Comparison of ENCODE assay signal across 15 cellular contexts in the genomic region with DNA sequence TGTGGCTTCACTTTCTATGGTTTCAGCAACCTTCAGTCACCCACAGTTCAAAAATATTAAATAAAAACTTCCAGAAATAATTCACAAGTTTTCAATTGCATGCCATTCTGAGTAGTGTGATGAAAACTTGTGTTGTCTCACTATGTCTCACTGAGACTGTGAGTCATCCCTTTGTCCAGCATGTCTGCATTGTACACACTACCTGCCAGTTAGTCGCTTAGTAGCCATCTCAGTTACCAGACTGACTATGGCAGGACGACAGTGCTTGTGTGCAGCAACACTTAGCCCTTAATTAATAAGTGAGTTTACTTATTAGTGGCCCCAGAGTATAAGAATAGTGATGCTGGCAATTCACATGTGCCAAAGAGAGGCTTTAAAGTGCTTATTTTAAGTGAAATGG. TPM values are rescaled to one million over a fixed set of nuclear protein-coding genes. Genes with fewer than 3 reads are reported as not detected.
DNase-seq lines count a peak whose midpoint lies in the region; ATAC-seq and TF ChIP-seq lines count a peak whose summit lies in the region.
"Had no signal": no experiment of that assay in that cellular context is flagged by ENCODE, and none has a peak within 500 bp of the region (broad histone marks: within the 10 kb centered on the region; RNA-seq: fewer than 3 reads in every experiment).

No MANE protein-coding gene starts in this region.

- CTCF ChIA-PET in MCF 10A (lab: Yijun Ruan, JAX): interaction anchor here (0.6 to 1.6 kb wide), 4 partner anchors 37 to 157 kb away, joined by 3 to 4 read pairs (median 4); no protein-coding TSS in a partner anchor

- intact Hi-C loops in MCF 10A (cut with micrococcal nuclease) (loop anchor here (1.0 kb wide), 1 partner anchor 22 kb away; no protein-coding TSS in a partner anchor), breast epithelium (cut with DNase I; ENCODE audit: low total_unique reads) (no loop called here)

- no peak overlapping the region for H3K4me2 ChIP-seq in hepatocyte

- H3K27me3 Mint-ChIP-seq in MCF 10A (ENCODE audit: insufficient read depth, unreplicated experiment): no peaks in the 10 kb centered on the region

- peaks cover 6% of the 10 kb centered on the region for H3K36me3 ChIP-seq in breast epithelium
- H3K36me3 ChIP-seq in hepatocyte (replicated peaks; ENCODE audit: insufficient read depth, low read depth): peaks cover 3% of the 10 kb centered on the region
- H3K36me3 ChIP-seq: BE2C had no signal

- no peak overlapping the region for H3K4me3 Mint-ChIP-seq in MCF 10A (ENCODE audit: unreplicated experiment)
- H3K4me3 Mint-ChIP-seq: T-helper 1 cell treated with Interleukin-12 subunit alpha and Interleukin-12 subunit beta and Interleukin-4 antibody, amounts not matched to agents 30 μg/mL and 1 μg/mL, for 36 hours had no signal

- H3K79me2 ChIP-seq in hepatocyte: peaks cover 46% of the 10 kb centered on the region

- H3K27ac Mint-ChIP-seq in MCF 10A (ENCODE audit: low read depth, unreplicated experiment): no peak overlapping the region
- H3K27ac Mint-ChIP-seq: T-helper 1 cell treated with Interleukin-12 subunit alpha and Interleukin-12 subunit beta and Interleukin-4 antibody, amounts not matched to agents 30 μg/mL and 1 μg/mL, for 36 hours had no signal

- no peak overlapping the region for H3K27ac ChIP-seq in breast epithelium
- H3K27ac ChIP-seq in foreskin keratinocyte: peak overlapping the region; percentile 74
- H3K27ac ChIP-seq in hepatocyte: no peak overlapping the region
- H3K27ac ChIP-seq: coronary artery, tibial nerve had no signal

- WGBS in hepatocyte (ENCODE audit: low lambda C conversion rate, missing lambda C conversion rate): 79% methylated on average over 2 of the region's 2 CpGs

- peaks cover 10% of the 10 kb centered on the region for H3K4me1 Mint-ChIP-seq in MCF 10A (ENCODE audit: insufficient read depth, unreplicated experiment)

- TF ChIP-seq CTCF in MCF 10A (IDR thresholded peaks at IDR 0.05; ENCODE audit: unreplicated experiment): no peak
- TF ChIP-seq CTCF in breast epithelium (IDR thresholded peaks at IDR 0.05): no peak
- no peak for TF ChIP-seq CTCF in foreskin keratinocyte (conservative IDR thresholded peaks at IDR 0.05)
- TF ChIP-seq CTCF in hepatocyte (IDR thresholded peaks at IDR 0.05; ENCODE audit: poor library complexity): no peak

- no TSS peak for BruUV-seq in MCF 10A (replicated peaks; lab: Mats Ljungman, UMichigan)

- POLR2A ChIA-PET in MCF 10A (lab: Yijun Ruan, JAX): interaction anchor here (0.6 to 4.8 kb wide), 6 partner anchors 9 to 280 kb away, joined by 3 to 31 read pairs (median 3); a partner anchor contains a TSS

- no peak overlapping the region for H3K4me3 ChIP-seq in breast epithelium
- H3K4me3 ChIP-seq in hepatocyte: no peak overlapping the region
- H3K4me3 ChIP-seq: coronary artery, tibial nerve had no signal

- H3K9me3 ChIP-seq in breast epithelium (no peaks in the 10 kb centered on the region), hepatocyte (ENCODE audit: low read depth) (no peaks in the 10 kb centered on the region)
- H3K9me3 ChIP-seq: BE2C had no signal

- peaks cover 6% of the 10 kb centered on the region for H4K20me1 ChIP-seq in hepatocyte (ENCODE audit: insufficient read depth, poor library complexity, severe bottlenecking)

- no peak overlapping the region for H2AFZ ChIP-seq in hepatocyte

- H3K4me1 ChIP-seq in breast epithelium (no peaks in the 10 kb centered on the region), foreskin keratinocyte (peaks cover 9% of the 10 kb centered on the region), hepatocyte (ENCODE audit: insufficient read depth) (no peaks in the 10 kb centered on the region)
- H3K4me1 ChIP-seq: BE2C, tibial nerve had no signal

- peak; percentile 87 for DNase-seq in MCF 10A (ENCODE audit: unreplicated experiment)
- no peak for DNase-seq in breast epithelium (ENCODE audit: low spot score in 2 of 2)
- peak; percentile 28 for DNase-seq in SW480 (ENCODE audit: low spot score)
- peak; percentile 81 to 91 for DNase-seq in foreskin keratinocyte
- DNase-seq in CD1c-positive myeloid dendritic cell (ENCODE audit: extremely low spot score): no peak
- DNase-seq in hepatocyte (ENCODE audit: low spot score): no peak
- DNase-seq: activated CD8-positive, alpha-beta memory T cell treated with anti-CD3 and anti-CD28 coated beads, Interleukin-2, amount 50 U/mL, for 4 hours; BE2C; Karpas-422; NCI-H446 treated with DMSO at 0.1 percent for 48 hours had no signal

- peaks cover 38% of the 10 kb centered on the region for H3K36me3 Mint-ChIP-seq in MCF 10A (ENCODE audit: insufficient read depth, unreplicated experiment)

- no peaks in the 10 kb centered on the region for H3K9me2 ChIP-seq in hepatocyte (replicated peaks; ENCODE audit: insufficient read depth)

- peak; percentile 100 for ATAC-seq in foreskin keratinocyte
- no peak for ATAC-seq in HG02981 (IDR thresholded peaks at IDR 0.05; ENCODE audit: unreplicated experiment)
- ATAC-seq in HG02678 (IDR thresholded peaks at IDR 0.05; ENCODE audit: unreplicated experiment): no peak

- H3K27me3 ChIP-seq in breast epithelium: no peaks in the 10 kb centered on the region
- no peaks in the 10 kb centered on the region for H3K27me3 ChIP-seq in foreskin keratinocyte
- no peaks in the 10 kb centered on the region for H3K27me3 ChIP-seq in hepatocyte
- H3K27me3 ChIP-seq: BE2C, tibial nerve had no signal

- no peaks in the 10 kb centered on the region for H3K9me3 Mint-ChIP-seq in MCF 10A (ENCODE audit: unreplicated experiment)
- H3K9me3 Mint-ChIP-seq: T-helper 1 cell treated with Interleukin-12 subunit alpha and Interleukin-12 subunit beta and Interleukin-4 antibody, amounts not matched to agents 30 μg/mL and 1 μg/mL, for 36 hours had no signal

- no peak for TF ChIP-seq POLR2A in breast epithelium (IDR thresholded peaks at IDR 0.05)

RNA-seq across cellular contexts. Expression of a gene that starts 22.5 kb away (rescaled TPM):
- 20.6 and 20.9 TPM in 2 replicates for total RNA-seq in MCF 10A (2022)
- total RNA-seq in breast epithelium: 10 to 100 TPM; 23.5 to 62.1 (median 41.6) TPM
- total RNA-seq in foreskin keratinocyte: 13.9 and 14.6 TPM in 2 replicates
- polyA plus RNA-seq in foreskin keratinocyte: 2.0 and 2.1 TPM in 2 replicates
- total RNA-seq in hepatocyte: 30.1 and 32.4 TPM in 2 replicates
- polyA plus RNA-seq in hepatocyte: 14.9 and 18.8 TPM in 2 replicates

RNA-seq across cellular contexts. Expression of a gene that starts 27.7 kb away (rescaled TPM):
- not detected in 2 replicates for total RNA-seq in MCF 10A (2022)
- total RNA-seq in breast epithelium: under 1 TPM; under 0.01 to 0.73 (median 0.33) TPM
- total RNA-seq in foreskin keratinocyte: 0.11 TPM in 1 of 2 replicates, not detected in the other
- 0.03 TPM in 1 of 2 replicates, not detected in the other for polyA plus RNA-seq in foreskin keratinocyte
- total RNA-seq in hepatocyte: not detected in 2 replicates
- polyA plus RNA-seq in hepatocyte: not detected in 2 replicates

Comparison
In these comparisons a context has a peak if more than half of its experiments do, and no peak if none do; other contexts are left out.
1. DNase-seq: peak in MCF 10A (single experiment), SW480 (single experiment) and foreskin keratinocyte (2 of 2); none in breast epithelium (0 of 2), CD1c-positive myeloid dendritic cell (single experiment) and hepatocyte (single experiment).